ENCODE assay signal across 24 cellular contexts in the genomic region with DNA sequence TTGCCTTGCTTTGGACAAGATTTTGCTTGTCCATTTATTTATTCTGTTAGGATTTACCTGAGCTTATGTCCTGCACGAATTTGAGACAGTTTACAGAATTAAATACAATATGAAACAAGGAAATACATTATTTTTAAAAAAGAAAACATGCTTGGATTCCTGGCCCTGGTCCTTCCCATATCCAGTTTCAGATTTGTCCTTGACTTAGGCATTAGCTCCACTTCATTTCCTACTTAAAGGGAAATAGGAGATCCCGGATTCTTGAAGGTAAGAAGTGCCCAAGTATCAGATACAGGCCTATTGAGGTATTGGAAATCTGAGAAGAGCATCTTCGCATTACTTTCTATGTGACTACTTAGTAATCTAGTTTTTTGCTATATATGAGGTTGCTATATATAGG.
"Had no signal": no experiment of that assay in that cellular context is flagged by ENCODE, and none has a peak within 500 bp of the region (broad histone marks: within the 10 kb centered on the region; RNA-seq: fewer than 3 reads in every experiment).

No MANE protein-coding gene starts in this region.

- DNase-seq: cortex of kidney; dorsolateral prefrontal cortex; effector CD8-positive, alpha-beta T cell; endodermal cell; foreskin fibroblast; gastrocnemius medialis; head of caudate nucleus; kidney; naive B cell; right cardiac atrium; sigmoid colon; stimulated activated CD4-positive, alpha-beta T cell treated with anti-CD3 and anti-CD28 coated beads, Interleukin-2, amount 100 ng/mL, for 24 hours; stimulated activated CD4-positive, alpha-beta T cell treated with anti-CD3 and anti-CD28 coated beads, Interleukin-4, amount 100 ng/mL, for 24 hours; stimulated activated naive CD4-positive, alpha-beta T cell treated with Interleukin-2 at 50 U/mL for 16 hours; stomach; thyroid gland had no signal

- H3K4me3 ChIP-seq: dorsolateral prefrontal cortex, gastrocnemius medialis, lung, prostate gland, sigmoid colon, stomach, thyroid gland had no signal

- ATAC-seq: esophagus mucosa; gastrocnemius medialis; left lobe of liver; natural killer cell treated with Interleukin-12 subunit alpha and Interleukin-12 subunit beta and Interleukin-15 and Interleukin-18, amount 100 ng/mL, for 72 hours; right cardiac atrium; stimulated activated effector memory CD8-positive, alpha-beta T cell treated with anti-CD3 and anti-CD28 coated beads, Interleukin-12 subunit alpha, Interleukin-12 subunit beta, amount 100 ng/mL, for 72 hours had no signal

- H3K36me3 ChIP-seq: gastrocnemius medialis, neutrophil, prostate gland, sigmoid colon, stomach, thyroid gland had no signal

- H3K9me3 ChIP-seq: gastrocnemius medialis, neutrophil, prostate gland, sigmoid colon, thyroid gland had no signal

- H3K27ac ChIP-seq: dorsolateral prefrontal cortex, epithelial cell of prostate, gastrocnemius medialis, neutrophil, prostate gland, sigmoid colon, stomach, thyroid gland had no signal

- H3K27me3 ChIP-seq: dorsolateral prefrontal cortex, gastrocnemius medialis, neutrophil, sigmoid colon, stomach, thyroid gland had no signal

- H3K4me1 ChIP-seq: gastrocnemius medialis, prostate gland, stomach, thyroid gland had no signal
